24 cellular contexts compared by ENCODE assay signal in genomic region chr11:64128255-64129006, GRCh38. TPM values are rescaled to one million over a fixed set of nuclear protein-coding genes. Genes with fewer than 3 reads are reported as not detected.
DNase-seq lines count a peak whose midpoint lies in the region; ATAC-seq and TF ChIP-seq lines count a peak whose summit lies in the region.
"Had no signal": no experiment of that assay in that cellular context is flagged by ENCODE, and none has a peak within 500 bp of the region (broad histone marks: within the 10 kb centered on the region; RNA-seq: fewer than 3 reads in every experiment).

No MANE protein-coding gene starts in this region.

- H3K4me3 Mint-ChIP-seq in GM23338: peak overlapping the region; percentile 46; the same call in 1 of the 3 replicates
- no peak overlapping the region for H3K4me3 Mint-ChIP-seq in activated naive CD8-positive, alpha-beta T cell treated with anti-CD3 and anti-CD28 coated beads, Interleukin-2, amount 50 U/mL, for 24 hours
- H3K4me3 Mint-ChIP-seq: IgD-negative memory B cell; T-helper 2 cell treated with Interferon-gamma antibody and Interleukin-4, amounts not matched to agents 5 μg/mL and 100 μg/mL, for 36 hours had no signal

- no peaks in the 10 kb centered on the region for H3K36me3 ChIP-seq in GM23338 (ENCODE audit: insufficient read depth)
- H3K36me3 ChIP-seq in vagina: no peaks in the 10 kb centered on the region
- H3K36me3 ChIP-seq: MG63 had no signal

- H3K9me2 ChIP-seq in GM23338 (ENCODE audit: insufficient read depth): no peaks in the 10 kb centered on the region
- H3K9me2 ChIP-seq: SK-N-SH had no signal

- peak; percentile 7; the same call in 1 of the 3 replicates for ATAC-seq in GM23338
- ATAC-seq in left colon: peak; percentile 22
- ATAC-seq in HG03469 (IDR thresholded peaks at IDR 0.05; ENCODE audit: unreplicated experiment): no peak
- ATAC-seq in activated naive CD8-positive, alpha-beta T cell treated with anti-CD3 and anti-CD28 coated beads, Interleukin-2, amount 50 U/mL, for 24 hours: no peak
- ATAC-seq: HCT116 had no signal

- H3K4me1 Mint-ChIP-seq in GM23338: peaks cover 63% of the 10 kb centered on the region
- peaks cover 4% of the 10 kb centered on the region for H3K4me1 Mint-ChIP-seq in activated naive CD8-positive, alpha-beta T cell treated with anti-CD3 and anti-CD28 coated beads, Interleukin-2, amount 50 U/mL, for 24 hours
- H3K4me1 Mint-ChIP-seq: IgD-negative memory B cell had no signal

- intact Hi-C loops in left colon (cut with DNase I, micrococcal nuclease): no loop called here
- intact Hi-C loops in vagina (cut with DNase I): no loop called here

- no peak for TF ChIP-seq CTCF in GM23338 (conservative IDR thresholded peaks at IDR 0.05; ENCODE audit: low read depth in 2 of 2)
- no peak for TF ChIP-seq CTCF in vagina (IDR thresholded peaks at IDR 0.05)

- H3K4me3 ChIP-seq in GM23338 (no peak overlapping the region; the same call in 1 of the 2 replicates), vagina (no peak overlapping the region)
- H3K4me3 ChIP-seq: MG63 had no signal

- H3K36me3 Mint-ChIP-seq in GM23338 (ENCODE audit: low read depth): no peaks in the 10 kb centered on the region
- no peaks in the 10 kb centered on the region for H3K36me3 Mint-ChIP-seq in activated naive CD8-positive, alpha-beta T cell treated with anti-CD3 and anti-CD28 coated beads, Interleukin-2, amount 50 U/mL, for 24 hours (ENCODE audit: low read depth)
- H3K36me3 Mint-ChIP-seq: IgD-negative memory B cell had no signal

- peak; percentile 37 for DNase-seq in COLO668 (lab: John Stamatoyannopoulos, UW; ENCODE audit: unreplicated experiment)
- no peak for DNase-seq in GM23338 (ENCODE audit: low spot score)
- DNase-seq in NCI-H69 (lab: John Stamatoyannopoulos, UW): peak; percentile 78
- DNase-seq in left colon: no peak
- no peak for DNase-seq in vagina (ENCODE audit: extremely low spot score in 2 of 2)
- no peak for DNase-seq in activated naive CD8-positive, alpha-beta T cell treated with anti-CD3 and anti-CD28 coated beads, Interleukin-2, amount 50 U/mL, for 24 hours
- DNase-seq: ACHN, DMS 273 treated with DMSO at 0.1 percent for 48 hours, GDM1, Karpas-422, MG63, NCI-H1048, NCI-H146, NCI-H2081 treated with DMSO at 0.1 percent for 48 hours, NCI-H526 treated with DMSO at 0.1 percent for 48 hours, OCI-M1, SHP77 treated with DMSO at 0.1 percent for 48 hours, SK-N-SH had no signal

- H3K4me2 ChIP-seq in GM23338: peak overlapping the region; percentile 74
- H3K4me2 ChIP-seq: SK-N-SH had no signal

- H4K20me1 ChIP-seq in GM23338 (replicated peaks; ENCODE audit: insufficient read depth): no peaks in the 10 kb centered on the region; the same call in 1 of the 2 replicates

- peak overlapping the region; percentile 75 for H3K27ac Mint-ChIP-seq in GM23338
- H3K27ac Mint-ChIP-seq in activated naive CD8-positive, alpha-beta T cell treated with anti-CD3 and anti-CD28 coated beads, Interleukin-2, amount 50 U/mL, for 24 hours: no peak overlapping the region
- H3K27ac Mint-ChIP-seq: IgD-negative memory B cell; T-helper 2 cell treated with Interferon-gamma antibody and Interleukin-4, amounts not matched to agents 5 μg/mL and 100 μg/mL, for 36 hours had no signal

- no peaks in the 10 kb centered on the region; the same call in 2 of the 3 replicates for H3K9me3 Mint-ChIP-seq in GM23338
- H3K9me3 Mint-ChIP-seq in activated naive CD8-positive, alpha-beta T cell treated with anti-CD3 and anti-CD28 coated beads, Interleukin-2, amount 50 U/mL, for 24 hours: no peaks in the 10 kb centered on the region
- H3K9me3 Mint-ChIP-seq: IgD-negative memory B cell; T-helper 2 cell treated with Interferon-gamma antibody and Interleukin-4, amounts not matched to agents 5 μg/mL and 100 μg/mL, for 36 hours had no signal

- no peak overlapping the region for H2AFZ ChIP-seq in GM23338

- H3K9me3 ChIP-seq in vagina: no peaks in the 10 kb centered on the region
- H3K9me3 ChIP-seq: MG63, SK-N-SH had no signal

- H3K4me1 ChIP-seq in GM23338 (ENCODE audit: insufficient read depth) (peaks cover 38% of the 10 kb centered on the region), vagina (no peaks in the 10 kb centered on the region)

- H3K27me3 ChIP-seq in GM23338 (ENCODE audit: insufficient read depth) (peaks cover 4% of the 10 kb centered on the region; the same call in 1 of the 2 replicates), vagina (no peaks in the 10 kb centered on the region)
- H3K27me3 ChIP-seq: MG63 had no signal

- H3K27ac ChIP-seq in GM23338 (ENCODE audit: low read depth) (peak overlapping the region; percentile 55; the same call in 1 of the 2 replicates), vagina (no peak overlapping the region)
- H3K27ac ChIP-seq: C4-2B, HL-60 had no signal

- peaks cover 33% of the 10 kb centered on the region for H3K27me3 Mint-ChIP-seq in GM23338 (ENCODE audit: insufficient read depth, low read depth, poor library complexity)
- no peaks in the 10 kb centered on the region for H3K27me3 Mint-ChIP-seq in activated naive CD8-positive, alpha-beta T cell treated with anti-CD3 and anti-CD28 coated beads, Interleukin-2, amount 50 U/mL, for 24 hours

- H3K79me2 ChIP-seq in GM23338 (replicated peaks; ENCODE audit: insufficient read depth): no peaks in the 10 kb centered on the region

- no peak for TF ChIP-seq POLR2A in vagina (IDR thresholded peaks at IDR 0.05)

- H3F3A ChIP-seq in GM23338 (replicated peaks; ENCODE audit: low read depth): 0 out of 2 replicates have a peak, but pooled peaks cover 6% of the 10 kb centered on the region

TF ChIP-seq in GM23338, 12 proteins besides CTCF, POLR2A, EP300 and RAD21 (continues in another document):
- TF ChIP-seq EZH2 (IDR thresholded peaks at IDR 0.05; ENCODE audit: low read depth, unreplicated experiment) (no peak), NANOG (IDR thresholded peaks at IDR 0.05; ENCODE audit: borderline replicate concordance) (no peak), CREB1 (CRISPR knock-in tag; IDR thresholded peaks at IDR 0.05; ENCODE audit: low read depth) (no peak), ZNF114 (CRISPR knock-in tag; IDR thresholded peaks at IDR 0.05) (no peak)
- TF ChIP-seq, protein P1, sequence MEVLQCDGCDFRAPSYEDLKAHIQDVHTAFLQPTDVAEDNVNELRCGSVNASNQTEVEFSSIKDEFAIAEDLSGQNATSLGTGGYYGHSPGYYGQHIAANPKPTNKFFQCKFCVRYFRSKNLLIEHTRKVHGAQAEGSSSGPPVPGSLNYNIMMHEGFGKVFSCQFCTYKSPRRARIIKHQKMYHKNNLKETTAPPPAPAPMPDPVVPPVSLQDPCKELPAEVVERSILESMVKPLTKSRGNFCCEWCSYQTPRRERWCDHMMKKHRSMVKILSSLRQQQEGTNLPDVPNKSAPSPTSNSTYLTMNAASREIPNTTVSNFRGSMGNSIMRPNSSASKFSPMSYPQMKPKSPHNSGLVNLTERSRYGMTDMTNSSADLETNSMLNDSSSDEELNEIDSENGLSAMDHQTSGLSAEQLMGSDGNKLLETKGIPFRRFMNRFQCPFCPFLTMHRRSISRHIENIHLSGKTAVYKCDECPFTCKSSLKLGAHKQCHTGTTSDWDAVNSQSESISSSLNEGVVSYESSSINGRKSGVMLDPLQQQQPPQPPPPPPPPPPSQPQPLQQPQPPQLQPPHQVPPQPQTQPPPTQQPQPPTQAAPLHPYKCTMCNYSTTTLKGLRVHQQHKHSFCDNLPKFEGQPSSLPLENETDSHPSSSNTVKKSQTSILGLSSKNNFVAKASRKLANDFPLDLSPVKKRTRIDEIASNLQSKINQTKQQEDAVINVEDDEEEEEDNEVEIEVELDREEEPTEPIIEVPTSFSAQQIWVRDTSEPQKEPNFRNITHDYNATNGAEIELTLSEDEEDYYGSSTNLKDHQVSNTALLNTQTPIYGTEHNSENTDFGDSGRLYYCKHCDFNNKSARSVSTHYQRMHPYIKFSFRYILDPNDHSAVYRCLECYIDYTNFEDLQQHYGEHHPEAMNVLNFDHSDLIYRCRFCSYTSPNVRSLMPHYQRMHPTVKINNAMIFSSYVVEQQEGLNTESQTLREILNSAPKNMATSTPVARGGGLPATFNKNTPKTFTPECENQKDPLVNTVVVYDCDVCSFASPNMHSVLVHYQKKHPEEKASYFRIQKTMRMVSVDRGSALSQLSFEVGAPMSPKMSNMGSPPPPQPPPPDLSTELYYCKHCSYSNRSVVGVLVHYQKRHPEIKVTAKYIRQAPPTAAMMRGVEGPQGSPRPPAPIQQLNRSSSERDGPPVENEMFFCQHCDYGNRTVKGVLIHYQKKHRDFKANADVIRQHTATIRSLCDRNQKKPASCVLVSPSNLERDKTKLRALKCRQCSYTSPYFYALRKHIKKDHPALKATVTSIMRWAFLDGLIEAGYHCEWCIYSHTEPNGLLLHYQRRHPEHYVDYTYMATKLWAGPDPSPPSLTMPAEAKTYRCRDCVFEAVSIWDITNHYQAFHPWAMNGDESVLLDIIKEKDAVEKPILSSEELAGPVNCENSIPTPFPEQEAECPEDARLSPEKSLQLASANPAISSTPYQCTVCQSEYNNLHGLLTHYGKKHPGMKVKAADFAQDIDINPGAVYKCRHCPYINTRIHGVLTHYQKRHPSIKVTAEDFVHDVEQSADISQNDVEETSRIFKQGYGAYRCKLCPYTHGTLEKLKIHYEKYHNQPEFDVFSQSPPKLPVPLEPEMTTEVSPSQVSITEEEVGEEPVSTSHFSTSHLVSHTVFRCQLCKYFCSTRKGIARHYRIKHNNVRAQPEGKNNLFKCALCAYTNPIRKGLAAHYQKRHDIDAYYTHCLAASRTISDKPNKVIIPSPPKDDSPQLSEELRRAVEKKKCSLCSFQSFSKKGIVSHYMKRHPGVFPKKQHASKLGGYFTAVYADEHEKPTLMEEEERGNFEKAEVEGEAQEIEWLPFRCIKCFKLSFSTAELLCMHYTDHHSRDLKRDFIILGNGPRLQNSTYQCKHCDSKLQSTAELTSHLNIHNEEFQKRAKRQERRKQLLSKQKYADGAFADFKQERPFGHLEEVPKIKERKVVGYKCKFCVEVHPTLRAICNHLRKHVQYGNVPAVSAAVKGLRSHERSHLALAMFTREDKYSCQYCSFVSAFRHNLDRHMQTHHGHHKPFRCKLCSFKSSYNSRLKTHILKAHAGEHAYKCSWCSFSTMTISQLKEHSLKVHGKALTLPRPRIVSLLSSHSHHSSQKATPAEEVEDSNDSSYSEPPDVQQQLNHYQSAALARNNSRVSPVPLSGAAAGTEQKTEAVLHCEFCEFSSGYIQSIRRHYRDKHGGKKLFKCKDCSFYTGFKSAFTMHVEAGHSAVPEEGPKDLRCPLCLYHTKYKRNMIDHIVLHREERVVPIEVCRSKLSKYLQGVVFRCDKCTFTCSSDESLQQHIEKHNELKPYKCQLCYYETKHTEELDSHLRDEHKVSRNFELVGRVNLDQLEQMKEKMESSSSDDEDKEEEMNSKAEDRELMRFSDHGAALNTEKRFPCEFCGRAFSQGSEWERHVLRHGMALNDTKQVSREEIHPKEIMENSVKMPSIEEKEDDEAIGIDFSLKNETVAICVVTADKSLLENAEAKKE (CRISPR knock-in tag; IDR thresholded peaks at IDR 0.05): no peak

RNA-seq across cellular contexts. Expression of gene MACROD1, which starts 37.5 kb away (rescaled TPM):
- total RNA-seq in GM23338 (2014; rRNA removed; shearing (Covaris generic)): 22.2 and 33.0 TPM in 2 replicates
- polyA plus RNA-seq in GM23338 (2016; fragmentation: Nextera tagmentation; extraction: Ambion mirVana): 51.3 and 51.6 TPM in 2 replicates
- 10 to 100 TPM; 31.6 to 47.0 TPM for total RNA-seq in left colon
- total RNA-seq in vagina: 61.4 TPM

RNA-seq across cellular contexts. Expression of gene STIP1, which starts 57.5 kb away (rescaled TPM):
- 346 and 351 TPM in 2 replicates for total RNA-seq in GM23338 (2014; rRNA removed; shearing (Covaris generic))
- 194 and 213 TPM in 2 replicates for polyA plus RNA-seq in GM23338 (2016; fragmentation: Nextera tagmentation; extraction: Ambion mirVana)
- total RNA-seq in left colon: 10 to 100 TPM; 61.2 to 75.1 TPM
- 91.3 TPM for total RNA-seq in vagina

Comparison
In these comparisons a context has a peak if more than half of its experiments do, and no peak if none do; other contexts are left out.
1. DNase-seq: peak in COLO668 (single experiment) and NCI-H69 (single experiment); none in GM23338 (single experiment), left colon (0 of 2), vagina (0 of 2) and activated naive CD8-positive, alpha-beta T cell treated with anti-CD3 and anti-CD28 coated beads, Interleukin-2, amount 50 U/mL, for 24 hours (single experiment).
2. ATAC-seq: peak in GM23338 (single experiment) and left colon (single experiment); none in HG03469 (single experiment) and activated naive CD8-positive, alpha-beta T cell treated with anti-CD3 and anti-CD28 coated beads, Interleukin-2, amount 50 U/mL, for 24 hours (single experiment).